1 cellular context compared by ENCODE assay signal in genomic region chr2:203650860-203651613, GRCh38.
TF ChIP-seq lines count a peak whose summit lies in the region.

No MANE protein-coding gene starts in this region.

TF ChIP-seq in HepG2, 621 proteins besides CTCF, POLR2A, EP300 and RAD21 (continued from another document and continues in another):
- TF ChIP-seq, protein P1, sequence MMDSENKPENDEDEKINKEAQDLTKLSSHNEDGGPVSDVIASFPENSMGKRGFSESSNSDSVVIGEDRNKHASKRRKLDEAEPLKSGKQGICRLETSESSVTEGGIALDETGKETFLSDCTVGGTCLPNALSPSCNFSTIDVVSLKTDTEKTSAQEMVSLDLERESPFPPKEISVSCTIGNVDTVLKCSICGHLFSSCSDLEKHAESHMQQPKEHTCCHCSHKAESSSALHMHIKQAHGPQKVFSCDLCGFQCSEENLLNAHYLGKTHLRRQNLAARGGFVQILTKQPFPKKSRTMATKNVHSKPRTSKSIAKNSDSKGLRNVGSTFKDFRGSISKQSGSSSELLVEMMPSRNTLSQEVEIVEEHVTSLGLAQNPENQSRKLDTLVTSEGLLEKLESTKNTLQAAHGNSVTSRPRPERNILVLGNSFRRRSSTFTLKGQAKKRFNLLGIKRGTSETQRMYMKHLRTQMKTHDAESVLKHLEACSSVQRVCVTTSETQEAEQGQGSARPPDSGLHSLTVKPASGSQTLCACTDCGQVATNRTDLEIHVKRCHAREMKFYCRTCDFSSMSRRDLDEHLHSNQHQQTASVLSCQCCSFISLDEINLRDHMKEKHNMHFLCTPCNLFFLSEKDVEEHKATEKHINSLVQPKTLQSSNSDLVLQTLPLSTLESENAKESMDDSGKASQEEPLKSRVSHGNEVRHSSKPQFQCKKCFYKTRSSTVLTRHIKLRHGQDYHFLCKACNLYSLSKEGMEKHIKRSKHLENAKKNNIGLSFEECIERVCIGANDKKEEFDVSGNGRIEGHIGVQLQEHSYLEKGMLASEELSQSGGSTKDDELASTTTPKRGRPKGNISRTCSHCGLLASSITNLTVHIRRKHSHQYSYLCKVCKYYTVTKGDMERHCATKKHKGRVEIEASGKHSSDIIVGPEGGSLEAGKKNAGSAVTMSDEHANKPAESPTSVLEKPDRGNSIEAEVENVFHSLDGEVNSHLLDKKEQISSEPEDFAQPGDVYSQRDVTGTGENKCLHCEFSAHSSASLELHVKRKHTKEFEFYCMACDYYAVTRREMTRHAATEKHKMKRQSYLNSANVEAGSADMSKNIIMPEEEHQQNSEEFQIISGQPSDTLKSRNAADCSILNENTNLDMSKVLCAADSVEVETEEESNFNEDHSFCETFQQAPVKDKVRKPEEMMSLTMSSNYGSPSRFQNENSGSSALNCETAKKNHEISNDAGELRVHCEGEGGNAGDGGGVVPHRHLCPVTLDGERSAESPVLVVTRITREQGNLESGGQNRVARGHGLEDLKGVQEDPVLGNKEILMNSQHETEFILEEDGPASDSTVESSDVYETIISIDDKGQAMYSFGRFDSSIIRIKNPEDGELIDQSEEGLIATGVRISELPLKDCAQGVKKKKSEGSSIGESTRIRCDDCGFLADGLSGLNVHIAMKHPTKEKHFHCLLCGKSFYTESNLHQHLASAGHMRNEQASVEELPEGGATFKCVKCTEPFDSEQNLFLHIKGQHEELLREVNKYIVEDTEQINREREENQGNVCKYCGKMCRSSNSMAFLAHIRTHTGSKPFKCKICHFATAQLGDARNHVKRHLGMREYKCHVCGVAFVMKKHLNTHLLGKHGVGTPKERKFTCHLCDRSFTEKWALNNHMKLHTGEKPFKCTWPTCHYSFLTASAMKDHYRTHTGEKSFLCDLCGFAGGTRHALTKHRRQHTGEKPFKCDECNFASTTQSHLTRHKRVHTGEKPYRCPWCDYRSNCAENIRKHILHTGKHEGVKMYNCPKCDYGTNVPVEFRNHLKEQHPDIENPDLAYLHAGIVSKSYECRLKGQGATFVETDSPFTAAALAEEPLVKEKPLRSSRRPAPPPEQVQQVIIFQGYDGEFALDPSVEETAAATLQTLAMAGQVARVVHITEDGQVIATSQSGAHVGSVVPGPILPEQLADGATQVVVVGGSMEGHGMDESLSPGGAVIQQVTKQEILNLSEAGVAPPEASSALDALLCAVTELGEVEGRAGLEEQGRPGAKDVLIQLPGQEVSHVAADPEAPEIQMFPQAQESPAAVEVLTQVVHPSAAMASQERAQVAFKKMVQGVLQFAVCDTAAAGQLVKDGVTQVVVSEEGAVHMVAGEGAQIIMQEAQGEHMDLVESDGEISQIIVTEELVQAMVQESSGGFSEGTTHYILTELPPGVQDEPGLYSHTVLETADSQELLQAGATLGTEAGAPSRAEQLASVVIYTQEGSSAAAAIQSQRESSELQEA (CRISPR knock-in tag; IDR thresholded peaks at IDR 0.05; ENCODE audit: not compliant biosample characterization): no peak
- TF ChIP-seq ZNF766 (CRISPR knock-in tag; IDR thresholded peaks at IDR 0.05; ENCODE audit: borderline replicate concordance) (no peak), POLR2AphosphoS5 (IDR thresholded peaks at IDR 0.05; ENCODE audit: low read depth, low read length) (peak; percentile 87; the same call in 1 of the 2 replicates), ZNF225 (CRISPR knock-in tag; IDR thresholded peaks at IDR 0.05) (no peak), PLRG1 (conservative IDR thresholded peaks at IDR 0.05) (no peak), TEAD3 (CRISPR knock-in tag; optimal IDR thresholded peaks at IDR 0.05; ENCODE audit: borderline replicate concordance) (peak; percentile 77), FOSL2 (CRISPR knock-in tag; IDR thresholded peaks at IDR 0.05) (peak; percentile 80), YEATS2 (CRISPR knock-in tag; IDR thresholded peaks at IDR 0.05; ENCODE audit: borderline replicate concordance) (peak; percentile 65; the same call in 1 of the 2 replicates), ZNF614 (CRISPR knock-in tag; IDR thresholded peaks at IDR 0.05; ENCODE audit: borderline replicate concordance) (peak; percentile 57; the same call in 1 of the 2 replicates), ZKSCAN1 (IDR thresholded peaks at IDR 0.05; ENCODE audit: low read length) (no peak), ZNF607 (CRISPR knock-in tag; IDR thresholded peaks at IDR 0.05; ENCODE audit: borderline replicate concordance) (no peak), TCF7L2 (IDR thresholded peaks at IDR 0.05; ENCODE audit: low read depth, low read length) (no peak), ZNF597 (CRISPR knock-in tag; IDR thresholded peaks at IDR 0.05) (no peak), UBTF (CRISPR knock-in tag; IDR thresholded peaks at IDR 0.05) (peak; percentile 29; the same call in 1 of the 2 replicates), NFE2L1 (CRISPR knock-in tag; IDR thresholded peaks at IDR 0.05; ENCODE audit: borderline replicate concordance) (no peak), NR2F2 (IDR thresholded peaks at IDR 0.05; ENCODE audit: borderline replicate concordance, low read depth) (0 out of 2 replicates have a peak, but pooled peaks have one; percentile 23), ZBTB33 (CRISPR knock-in tag; IDR thresholded peaks at IDR 0.05) (0 out of 2 replicates have a peak, but pooled peaks have one; percentile 25), SIX1 (CRISPR knock-in tag; IDR thresholded peaks at IDR 0.05; ENCODE audit: borderline replicate concordance) (no peak), LCORL (IDR thresholded peaks at IDR 0.05) (0 out of 2 replicates have a peak, but pooled peaks have one; percentile 23), LCORL (CRISPR knock-in tag; IDR thresholded peaks at IDR 0.05) (peak; percentile 65; the same call in 1 of the 2 replicates), REPIN1 (CRISPR knock-in tag; IDR thresholded peaks at IDR 0.05; ENCODE audit: borderline replicate concordance, low read depth) (no peak), CBX1 (IDR thresholded peaks at IDR 0.05; ENCODE audit: low read depth) (no peak), SPEN (CRISPR knock-in tag; IDR thresholded peaks at IDR 0.05; ENCODE audit: low read depth) (no peak), RELA (CRISPR knock-in tag; IDR thresholded peaks at IDR 0.05) (0 out of 2 replicates have a peak, but pooled peaks have one; percentile 69), ETV6 (CRISPR knock-in tag; conservative IDR thresholded peaks at IDR 0.05) (no peak), NRL (CRISPR knock-in tag; IDR thresholded peaks at IDR 0.05; ENCODE audit: borderline replicate concordance) (no peak), DPF2 (CRISPR knock-in tag; IDR thresholded peaks at IDR 0.05; ENCODE audit: borderline replicate concordance, low read depth) (peak; percentile 58; the same call in 1 of the 2 replicates), ZNF253 (CRISPR knock-in tag; IDR thresholded peaks at IDR 0.05; ENCODE audit: borderline replicate concordance) (no peak), DZIP1 (CRISPR knock-in tag; IDR thresholded peaks at IDR 0.05) (no peak), ZNF563 (CRISPR knock-in tag; IDR thresholded peaks at IDR 0.05) (peak; percentile 90), ZNF333 (CRISPR knock-in tag; IDR thresholded peaks at IDR 0.05; ENCODE audit: borderline replicate concordance) (no peak)
- TF ChIP-seq, protein P2, sequence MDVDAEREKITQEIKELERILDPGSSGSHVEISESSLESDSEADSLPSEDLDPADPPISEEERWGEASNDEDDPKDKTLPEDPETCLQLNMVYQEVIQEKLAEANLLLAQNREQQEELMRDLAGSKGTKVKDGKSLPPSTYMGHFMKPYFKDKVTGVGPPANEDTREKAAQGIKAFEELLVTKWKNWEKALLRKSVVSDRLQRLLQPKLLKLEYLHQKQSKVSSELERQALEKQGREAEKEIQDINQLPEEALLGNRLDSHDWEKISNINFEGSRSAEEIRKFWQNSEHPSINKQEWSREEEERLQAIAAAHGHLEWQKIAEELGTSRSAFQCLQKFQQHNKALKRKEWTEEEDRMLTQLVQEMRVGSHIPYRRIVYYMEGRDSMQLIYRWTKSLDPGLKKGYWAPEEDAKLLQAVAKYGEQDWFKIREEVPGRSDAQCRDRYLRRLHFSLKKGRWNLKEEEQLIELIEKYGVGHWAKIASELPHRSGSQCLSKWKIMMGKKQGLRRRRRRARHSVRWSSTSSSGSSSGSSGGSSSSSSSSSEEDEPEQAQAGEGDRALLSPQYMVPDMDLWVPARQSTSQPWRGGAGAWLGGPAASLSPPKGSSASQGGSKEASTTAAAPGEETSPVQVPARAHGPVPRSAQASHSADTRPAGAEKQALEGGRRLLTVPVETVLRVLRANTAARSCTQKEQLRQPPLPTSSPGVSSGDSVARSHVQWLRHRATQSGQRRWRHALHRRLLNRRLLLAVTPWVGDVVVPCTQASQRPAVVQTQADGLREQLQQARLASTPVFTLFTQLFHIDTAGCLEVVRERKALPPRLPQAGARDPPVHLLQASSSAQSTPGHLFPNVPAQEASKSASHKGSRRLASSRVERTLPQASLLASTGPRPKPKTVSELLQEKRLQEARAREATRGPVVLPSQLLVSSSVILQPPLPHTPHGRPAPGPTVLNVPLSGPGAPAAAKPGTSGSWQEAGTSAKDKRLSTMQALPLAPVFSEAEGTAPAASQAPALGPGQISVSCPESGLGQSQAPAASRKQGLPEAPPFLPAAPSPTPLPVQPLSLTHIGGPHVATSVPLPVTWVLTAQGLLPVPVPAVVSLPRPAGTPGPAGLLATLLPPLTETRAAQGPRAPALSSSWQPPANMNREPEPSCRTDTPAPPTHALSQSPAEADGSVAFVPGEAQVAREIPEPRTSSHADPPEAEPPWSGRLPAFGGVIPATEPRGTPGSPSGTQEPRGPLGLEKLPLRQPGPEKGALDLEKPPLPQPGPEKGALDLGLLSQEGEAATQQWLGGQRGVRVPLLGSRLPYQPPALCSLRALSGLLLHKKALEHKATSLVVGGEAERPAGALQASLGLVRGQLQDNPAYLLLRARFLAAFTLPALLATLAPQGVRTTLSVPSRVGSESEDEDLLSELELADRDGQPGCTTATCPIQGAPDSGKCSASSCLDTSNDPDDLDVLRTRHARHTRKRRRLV (CRISPR knock-in tag; IDR thresholded peaks at IDR 0.05): no peak; the same call in 1 of the 2 replicates
- TF ChIP-seq, protein P3, sequence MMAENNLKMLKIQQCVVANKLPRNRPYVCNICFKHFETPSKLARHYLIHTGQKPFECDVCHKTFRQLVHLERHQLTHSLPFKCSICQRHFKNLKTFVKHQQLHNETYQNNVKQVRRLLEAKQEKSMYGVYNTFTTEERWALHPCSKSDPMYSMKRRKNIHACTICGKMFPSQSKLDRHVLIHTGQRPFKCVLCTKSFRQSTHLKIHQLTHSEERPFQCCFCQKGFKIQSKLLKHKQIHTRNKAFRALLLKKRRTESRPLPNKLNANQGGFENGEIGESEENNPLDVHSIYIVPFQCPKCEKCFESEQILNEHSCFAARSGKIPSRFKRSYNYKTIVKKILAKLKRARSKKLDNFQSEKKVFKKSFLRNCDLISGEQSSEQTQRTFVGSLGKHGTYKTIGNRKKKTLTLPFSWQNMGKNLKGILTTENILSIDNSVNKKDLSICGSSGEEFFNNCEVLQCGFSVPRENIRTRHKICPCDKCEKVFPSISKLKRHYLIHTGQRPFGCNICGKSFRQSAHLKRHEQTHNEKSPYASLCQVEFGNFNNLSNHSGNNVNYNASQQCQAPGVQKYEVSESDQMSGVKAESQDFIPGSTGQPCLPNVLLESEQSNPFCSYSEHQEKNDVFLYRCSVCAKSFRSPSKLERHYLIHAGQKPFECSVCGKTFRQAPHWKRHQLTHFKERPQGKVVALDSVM (CRISPR knock-in tag; IDR thresholded peaks at IDR 0.05): peak; percentile 62; the same call in 1 of the 2 replicates
